1 cellular context compared by ENCODE assay signal in genomic region chr12:112184056-112184887, GRCh38.
TF ChIP-seq lines count a peak whose summit lies in the region.

No MANE protein-coding gene starts in this region.

TF ChIP-seq in H1, 55 proteins besides CTCF, POLR2A, EP300 and RAD21:
- TF ChIP-seq BCL11A (IDR thresholded peaks at IDR 0.05; ENCODE audit: low read depth in 2 of 2, low read length in 2 of 2) (no peak), SUZ12 (IDR thresholded peaks at IDR 0.05; ENCODE audit: low read length) (no peak), RNF2 (IDR thresholded peaks at IDR 0.05; ENCODE audit: borderline replicate concordance, low read depth, low read length, missing control alignments, poor library complexity, severe bottlenecking) (no peak), BACH1 (IDR thresholded peaks at IDR 0.05; ENCODE audit: low read length) (no peak), SP4 (IDR thresholded peaks at IDR 0.05; ENCODE audit: low read length) (no peak)
